ENCODE assay signal across 18 cellular contexts in genomic region chr4:74504212-74504611, GRCh38. TPM values are rescaled to one million over a fixed set of nuclear protein-coding genes. Genes with fewer than 3 reads are reported as not detected.
DNase-seq lines count a peak whose midpoint lies in the region; ATAC-seq, FAIRE-seq and TF ChIP-seq lines count a peak whose summit lies in the region.
"Had no signal": no experiment of that assay in that cellular context is flagged by ENCODE, and none has a peak within 500 bp of the region (broad histone marks: within the 10 kb centered on the region; RNA-seq: fewer than 3 reads in every experiment).

No MANE protein-coding gene starts in this region.

- no peak overlapping the region for H2AFZ ChIP-seq in GM23248
- H2AFZ ChIP-seq in osteoblast (ENCODE audit: low read length): no peak overlapping the region

- H3K4me3 ChIP-seq in GM23248 (no peak overlapping the region), adipocyte (ENCODE audit: low read length) (no peak overlapping the region), osteoblast (ENCODE audit: insufficient read depth, low read length) (no peak overlapping the region)
- H3K4me3 ChIP-seq: gastrocnemius medialis, HAP-1 had no signal

- H3F3A ChIP-seq in GM23248 (ENCODE audit: insufficient read depth): peaks cover 25% of the 10 kb centered on the region; the same call in 1 of the 2 replicates

- H3K36me3 ChIP-seq in GM23248 (ENCODE audit: low read depth) (no peaks in the 10 kb centered on the region), adipocyte (ENCODE audit: control insufficient read depth, insufficient read depth, low read length, severe bottlenecking) (no peaks in the 10 kb centered on the region), osteoblast (ENCODE audit: insufficient read depth, low read length) (no peaks in the 10 kb centered on the region)
- H3K36me3 ChIP-seq: gastrocnemius medialis, HAP-1 had no signal

- no peak overlapping the region for H3K27ac ChIP-seq in GM23248
- H3K27ac ChIP-seq in epithelial cell of prostate: peak overlapping the region; percentile 58
- peak overlapping the region; percentile 78 for H3K27ac ChIP-seq in osteoblast (ENCODE audit: low read depth, low read length)
- H3K27ac ChIP-seq: C4-2B, gastrocnemius medialis had no signal

- no peak overlapping the region for H3K4me2 ChIP-seq in GM23248 (ENCODE audit: unreplicated experiment)
- no peak overlapping the region for H3K4me2 ChIP-seq in osteoblast (ENCODE audit: insufficient read depth, low read length)

- peak; percentile 24 for DNase-seq in GM23248
- DNase-seq in adipocyte (ENCODE audit: low read depth): peak; percentile 66
- DNase-seq in epithelial cell of prostate (ENCODE audit: low read depth, low spot score): no peak
- peak; percentile 59 for DNase-seq in osteoblast (ENCODE audit: insufficient read length, low spot score, missing footprints)
- no peak for DNase-seq in stimulated activated naive CD8-positive, alpha-beta T cell treated with anti-CD3 and anti-CD28 coated beads, Interleukin-15, Interleukin-2, amounts not matched to agents 100 U/mL and 50 U/mL, for 24 hours
- DNase-seq in urothelium cell line (ENCODE audit: low spot score): no peak
- no peak for DNase-seq in GM13976 (ENCODE audit: low spot score)
- DNase-seq: activated CD4-positive, alpha-beta T cell treated with anti-CD3 and anti-CD28 coated beads for 48 hours; activated CD8-positive, alpha-beta memory T cell treated with anti-CD3 and anti-CD28 coated beads, Interleukin-2, amount 10 ng/mL, durations not matched to agents 7 days and 5 days; cerebellar nuclear complex; effector memory CD8-positive, alpha-beta T cell; gastrocnemius medialis; NCI-H446 treated with DMSO at 0.1 percent for 48 hours had no signal

- ATAC-seq in stimulated activated naive CD8-positive, alpha-beta T cell treated with anti-CD3 and anti-CD28 coated beads, Interleukin-15, Interleukin-2, amounts not matched to agents 100 U/mL and 50 U/mL, for 24 hours: no peak
- no peak for ATAC-seq in HG02623 (IDR thresholded peaks at IDR 0.05; ENCODE audit: unreplicated experiment)
- ATAC-seq: activated CD8-positive, alpha-beta memory T cell treated with anti-CD3 and anti-CD28 coated beads, Interleukin-2, amount 10 ng/mL, durations not matched to agents 7 days and 5 days; activated T-helper 17 cell treated with anti-CD3 and anti-CD28 coated beads, Interleukin-2, amount 50 U/mL, for 72 hours; effector memory CD8-positive, alpha-beta T cell; gastrocnemius medialis had no signal

- H3K27me3 ChIP-seq in GM23248 (replicated peaks; ENCODE audit: insufficient read depth): no peaks in the 10 kb centered on the region
- H3K27me3 ChIP-seq in adipocyte (replicated peaks; ENCODE audit: control insufficient read depth, insufficient read depth, low read length): no peaks in the 10 kb centered on the region
- H3K27me3 ChIP-seq in osteoblast (ENCODE audit: insufficient read depth, low read length): no peaks in the 10 kb centered on the region
- H3K27me3 ChIP-seq: gastrocnemius medialis had no signal

- no peak for FAIRE-seq in urothelium cell line (lab: Jason Lieb, UNC)
- FAIRE-seq: TTC549 had no signal

- WGBS in GM23248 (ENCODE audit: low coverage in 1 of 2, low lambda C conversion rate in 2 of 2, missing lambda C conversion rate in 2 of 2), 2 experiments: 59 to 66% methylated on average over 1 of the region's 1 CpG

- no peaks in the 10 kb centered on the region for H3K79me2 ChIP-seq in GM23248 (ENCODE audit: insufficient read depth)
- no peaks in the 10 kb centered on the region for H3K79me2 ChIP-seq in osteoblast (ENCODE audit: insufficient read depth, low read length)

- H4K20me1 ChIP-seq in GM23248 (ENCODE audit: insufficient read depth) (no peaks in the 10 kb centered on the region), osteoblast (ENCODE audit: insufficient read depth, low read length) (no peaks in the 10 kb centered on the region)

- in situ Hi-C loops in GM23248 (cut with MboI): no loop called here
- in situ Hi-C loops in GM13976 (cut with MboI; ENCODE audit: low sequenced_read_pairs, unreplicated experiment): no loop called here

- H3K9me2 ChIP-seq in GM23248 (ENCODE audit: insufficient read depth): no peaks in the 10 kb centered on the region; the same call in 1 of the 2 replicates

- TF ChIP-seq CTCF in osteoblast (IDR thresholded peaks at IDR 0.05; ENCODE audit: extremely low read depth, low read depth, low read length) (no peak), GM13976 (IDR thresholded peaks at IDR 0.05; ENCODE audit: borderline replicate concordance, control extremely low read depth, extremely low read depth, insufficient read depth, missing control alignments) (no peak)

- peaks cover 43% of the 10 kb centered on the region for H3K4me1 ChIP-seq in GM23248 (ENCODE audit: insufficient read depth)
- peaks cover 13% of the 10 kb centered on the region for H3K4me1 ChIP-seq in adipocyte (ENCODE audit: control insufficient read depth, insufficient read depth, low read length)
- H3K4me1 ChIP-seq in osteoblast (ENCODE audit: insufficient read depth, low read length): peaks cover 48% of the 10 kb centered on the region
- H3K4me1 ChIP-seq: gastrocnemius medialis, HAP-1 had no signal

- H3K9ac ChIP-seq in GM23248 (no peak overlapping the region), adipocyte (ENCODE audit: low read length) (no peak overlapping the region)

- H3K9me3 ChIP-seq in GM23248 (ENCODE audit: low read depth) (no peaks in the 10 kb centered on the region), adipocyte (ENCODE audit: control insufficient read depth, low read length) (peaks cover 7% of the 10 kb centered on the region), osteoblast (ENCODE audit: low read depth, low read length) (no peaks in the 10 kb centered on the region)
- H3K9me3 ChIP-seq: gastrocnemius medialis, HAP-1 had no signal

RNA-seq across cellular contexts. Expression of gene AREG, which starts 59.3 kb away (rescaled TPM):
- total RNA-seq in GM23248 (2014; rRNA removed; shearing (Covaris generic)): 0.97 TPM in 1 of 2 replicates, not detected in the other
- polyA plus RNA-seq in GM23248 (2016; fragmentation: Nextera tagmentation; extraction: Ambion mirVana): 0.56 and 0.76 TPM in 2 replicates
- total RNA-seq in osteoblast: under 0.01 and 0.36 TPM in 2 replicates

Comparison
In these comparisons a context has a peak if more than half of its experiments do, and no peak if none do; other contexts are left out.
1. DNase-seq: peak in GM23248 (single experiment), adipocyte (single experiment) and osteoblast (single experiment); none in epithelial cell of prostate (single experiment), stimulated activated naive CD8-positive, alpha-beta T cell treated with anti-CD3 and anti-CD28 coated beads, Interleukin-15, Interleukin-2, amounts not matched to agents 100 U/mL and 50 U/mL, for 24 hours (single experiment), urothelium cell line (single experiment) and GM13976 (single experiment).